Comparison of ENCODE assay signal across 1 cellular context in the genomic region with DNA sequence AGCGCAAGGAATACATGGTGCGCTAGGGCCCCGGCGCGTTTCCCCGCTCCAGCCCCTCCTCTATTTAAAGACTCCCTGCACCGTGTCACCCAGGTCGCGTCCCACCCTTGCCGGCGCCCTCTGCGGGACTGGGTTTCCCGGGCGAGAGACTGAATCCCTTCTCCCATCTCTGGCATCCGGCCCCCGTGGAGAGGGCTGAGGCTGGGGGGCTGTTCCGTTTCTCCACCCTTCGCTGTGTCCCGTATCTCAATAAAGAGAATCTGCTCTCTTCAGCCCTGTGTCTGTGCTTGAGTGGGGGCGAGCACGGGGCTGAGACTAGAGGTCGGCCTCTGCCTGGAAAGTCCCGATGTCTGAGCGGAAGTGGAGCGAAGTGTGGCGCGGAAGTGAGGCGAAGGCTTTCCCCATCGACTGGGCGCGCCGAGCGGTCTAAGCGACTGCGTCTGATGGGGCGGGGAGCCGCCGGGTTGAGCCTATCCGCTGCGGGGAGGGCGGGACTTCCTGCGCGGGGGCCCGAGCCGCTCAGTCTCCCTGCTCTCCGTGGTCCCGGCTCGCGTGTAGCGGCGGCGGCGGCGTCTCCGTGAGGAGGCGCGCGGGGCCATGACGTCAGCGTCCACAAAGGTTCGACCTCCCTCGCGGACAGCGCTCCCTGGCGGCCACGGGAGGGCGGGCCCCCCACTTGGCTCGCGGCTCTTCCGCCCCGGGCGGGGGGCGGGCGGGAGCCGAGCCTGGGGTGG.
TF ChIP-seq lines count a peak whose summit lies in the region.

No MANE protein-coding gene starts in this region.

TF ChIP-seq in HepG2, 621 proteins besides CTCF, POLR2A, EP300 and RAD21 (continued from another document and continues in another):
- TF ChIP-seq SOX13 (IDR thresholded peaks at IDR 0.05) (no peak), SOX13 (CRISPR knock-in tag; conservative IDR thresholded peaks at IDR 0.05 in 1 of 2, IDR thresholded peaks at IDR 0.05 in 1 of 2) (no peak; a peak in 1 of 4 replicates), ZBTB7A (CRISPR knock-in tag; IDR thresholded peaks at IDR 0.05) (peak; percentile 56), NR2F6 (IDR thresholded peaks at IDR 0.05) (no peak), NR2F6 (CRISPR knock-in tag; IDR thresholded peaks at IDR 0.05) (peak; percentile 55; the same call in 1 of the 2 replicates), HMG20B (CRISPR knock-in tag; conservative IDR thresholded peaks at IDR 0.05) (no peak), MAFK (conservative IDR thresholded peaks at IDR 0.05 in 1 of 2, IDR thresholded peaks at IDR 0.05 in 1 of 2; ENCODE audit: low read length in 2 of 2) (no peak), RFX3 (CRISPR knock-in tag; IDR thresholded peaks at IDR 0.05) (no peak), ZNF724P (CRISPR knock-in tag; IDR thresholded peaks at IDR 0.05; ENCODE audit: borderline replicate concordance) (no peak), CENPX (CRISPR knock-in tag; IDR thresholded peaks at IDR 0.05) (no peak), PRPF4 (IDR thresholded peaks at IDR 0.05; ENCODE audit: low read depth, low read length, poor library complexity, severe bottlenecking) (no peak), ZNF224 (CRISPR knock-in tag; IDR thresholded peaks at IDR 0.05) (peak; percentile 54; the same call in 1 of the 2 replicates), ZNF574 (CRISPR knock-in tag; IDR thresholded peaks at IDR 0.05) (peak; percentile 91), TCF7L2 (IDR thresholded peaks at IDR 0.05; ENCODE audit: low read depth, low read length) (no peak), ZMYM4 (CRISPR knock-in tag; IDR thresholded peaks at IDR 0.05) (peak; percentile 70; the same call in 1 of the 2 replicates), ZBTB46 (CRISPR knock-in tag; IDR thresholded peaks at IDR 0.05; ENCODE audit: borderline replicate concordance) (no peak), SIN3B (IDR thresholded peaks at IDR 0.05; ENCODE audit: low read length) (no peak; the same call in 1 of the 2 replicates), ZNF10 (CRISPR knock-in tag; IDR thresholded peaks at IDR 0.05; ENCODE audit: borderline replicate concordance, low read depth) (no peak), ZNF484 (CRISPR knock-in tag; IDR thresholded peaks at IDR 0.05; ENCODE audit: borderline replicate concordance, low read depth) (no peak), ZNF607 (CRISPR knock-in tag; IDR thresholded peaks at IDR 0.05; ENCODE audit: borderline replicate concordance) (peak; percentile 60), ASH2L (IDR thresholded peaks at IDR 0.05; ENCODE audit: insufficient read length, low read depth, low read length) (peak; percentile 75), GATA4 (IDR thresholded peaks at IDR 0.05; ENCODE audit: borderline replicate concordance, low read depth) (no peak), ZNF772 (CRISPR knock-in tag; IDR thresholded peaks at IDR 0.05) (peak; percentile 19; the same call in 1 of the 2 replicates), ZFY (CRISPR knock-in tag; IDR thresholded peaks at IDR 0.05) (0 out of 2 replicates have a peak, but pooled peaks have one; percentile 51), PCBP1 (IDR thresholded peaks at IDR 0.05; ENCODE audit: borderline replicate concordance, low read depth, low read length) (no peak), ZNF430 (CRISPR knock-in tag; IDR thresholded peaks at IDR 0.05) (peak; percentile 85), MLLT10 (CRISPR knock-in tag; IDR thresholded peaks at IDR 0.05) (no peak), ZNF512B (CRISPR knock-in tag; IDR thresholded peaks at IDR 0.05; ENCODE audit: borderline replicate concordance) (no peak), DBP (CRISPR knock-in tag; IDR thresholded peaks at IDR 0.05; ENCODE audit: not compliant biosample characterization) (no peak), ZEB1 (IDR thresholded peaks at IDR 0.05; ENCODE audit: insufficient replicate concordance, low read depth) (no peak), HNRNPLL (IDR thresholded peaks at IDR 0.05; ENCODE audit: low read depth, low read length, poor library complexity, severe bottlenecking) (peak; percentile 66), ZNF678 (CRISPR knock-in tag; IDR thresholded peaks at IDR 0.05) (no peak), SAP130 (CRISPR knock-in tag; IDR thresholded peaks at IDR 0.05; ENCODE audit: low read depth) (peak; percentile 91), ZNF281 (CRISPR knock-in tag; IDR thresholded peaks at IDR 0.05; ENCODE audit: borderline replicate concordance) (no peak), ZNF234 (CRISPR knock-in tag; conservative IDR thresholded peaks at IDR 0.05) (no peak), ZFAT (CRISPR knock-in tag; conservative IDR thresholded peaks at IDR 0.05) (no peak), SNAI1 (CRISPR knock-in tag; IDR thresholded peaks at IDR 0.05; ENCODE audit: borderline replicate concordance) (no peak), GTF2F1 (IDR thresholded peaks at IDR 0.05; ENCODE audit: low read length) (0 out of 2 replicates have a peak, but pooled peaks have one; percentile 27), MYNN (CRISPR knock-in tag; IDR thresholded peaks at IDR 0.05; ENCODE audit: low read depth) (no peak), RELA (CRISPR knock-in tag; IDR thresholded peaks at IDR 0.05) (peak; percentile 77; the same call in 1 of the 2 replicates)
- TF ChIP-seq, protein P1, sequence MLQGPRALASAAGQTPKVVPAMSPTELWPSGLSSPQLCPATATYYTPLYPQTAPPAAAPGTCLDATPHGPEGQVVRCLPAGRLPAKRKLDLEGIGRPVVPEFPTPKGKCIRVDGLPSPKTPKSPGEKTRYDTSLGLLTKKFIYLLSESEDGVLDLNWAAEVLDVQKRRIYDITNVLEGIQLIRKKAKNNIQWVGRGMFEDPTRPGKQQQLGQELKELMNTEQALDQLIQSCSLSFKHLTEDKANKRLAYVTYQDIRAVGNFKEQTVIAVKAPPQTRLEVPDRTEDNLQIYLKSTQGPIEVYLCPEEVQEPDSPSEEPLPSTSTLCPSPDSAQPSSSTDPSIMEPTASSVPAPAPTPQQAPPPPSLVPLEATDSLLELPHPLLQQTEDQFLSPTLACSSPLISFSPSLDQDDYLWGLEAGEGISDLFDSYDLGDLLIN (CRISPR knock-in tag; IDR thresholded peaks at IDR 0.05; ENCODE audit: borderline replicate concordance), result no peak
- TF ChIP-seq, protein P2, sequence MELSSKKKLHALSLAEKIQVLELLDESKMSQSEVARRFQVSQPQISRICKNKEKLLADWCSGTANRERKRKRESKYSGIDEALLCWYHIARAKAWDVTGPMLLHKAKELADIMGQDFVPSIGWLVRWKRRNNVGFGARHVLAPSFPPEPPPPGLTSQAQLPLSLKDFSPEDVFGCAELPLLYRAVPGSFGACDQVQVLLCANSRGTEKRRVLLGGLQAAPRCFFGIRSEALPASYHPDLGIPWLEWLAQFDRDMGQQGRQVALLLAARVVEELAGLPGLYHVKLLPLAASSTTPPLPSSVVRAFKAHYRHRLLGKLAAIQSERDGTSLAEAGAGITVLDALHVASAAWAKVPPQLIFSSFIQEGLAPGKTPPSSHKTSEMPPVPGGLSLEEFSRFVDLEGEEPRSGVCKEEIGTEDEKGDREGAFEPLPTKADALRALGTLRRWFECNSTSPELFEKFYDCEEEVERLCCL (CRISPR knock-in tag; IDR thresholded peaks at IDR 0.05; ENCODE audit: borderline replicate concordance), result no peak
- TF ChIP-seq, protein P3, sequence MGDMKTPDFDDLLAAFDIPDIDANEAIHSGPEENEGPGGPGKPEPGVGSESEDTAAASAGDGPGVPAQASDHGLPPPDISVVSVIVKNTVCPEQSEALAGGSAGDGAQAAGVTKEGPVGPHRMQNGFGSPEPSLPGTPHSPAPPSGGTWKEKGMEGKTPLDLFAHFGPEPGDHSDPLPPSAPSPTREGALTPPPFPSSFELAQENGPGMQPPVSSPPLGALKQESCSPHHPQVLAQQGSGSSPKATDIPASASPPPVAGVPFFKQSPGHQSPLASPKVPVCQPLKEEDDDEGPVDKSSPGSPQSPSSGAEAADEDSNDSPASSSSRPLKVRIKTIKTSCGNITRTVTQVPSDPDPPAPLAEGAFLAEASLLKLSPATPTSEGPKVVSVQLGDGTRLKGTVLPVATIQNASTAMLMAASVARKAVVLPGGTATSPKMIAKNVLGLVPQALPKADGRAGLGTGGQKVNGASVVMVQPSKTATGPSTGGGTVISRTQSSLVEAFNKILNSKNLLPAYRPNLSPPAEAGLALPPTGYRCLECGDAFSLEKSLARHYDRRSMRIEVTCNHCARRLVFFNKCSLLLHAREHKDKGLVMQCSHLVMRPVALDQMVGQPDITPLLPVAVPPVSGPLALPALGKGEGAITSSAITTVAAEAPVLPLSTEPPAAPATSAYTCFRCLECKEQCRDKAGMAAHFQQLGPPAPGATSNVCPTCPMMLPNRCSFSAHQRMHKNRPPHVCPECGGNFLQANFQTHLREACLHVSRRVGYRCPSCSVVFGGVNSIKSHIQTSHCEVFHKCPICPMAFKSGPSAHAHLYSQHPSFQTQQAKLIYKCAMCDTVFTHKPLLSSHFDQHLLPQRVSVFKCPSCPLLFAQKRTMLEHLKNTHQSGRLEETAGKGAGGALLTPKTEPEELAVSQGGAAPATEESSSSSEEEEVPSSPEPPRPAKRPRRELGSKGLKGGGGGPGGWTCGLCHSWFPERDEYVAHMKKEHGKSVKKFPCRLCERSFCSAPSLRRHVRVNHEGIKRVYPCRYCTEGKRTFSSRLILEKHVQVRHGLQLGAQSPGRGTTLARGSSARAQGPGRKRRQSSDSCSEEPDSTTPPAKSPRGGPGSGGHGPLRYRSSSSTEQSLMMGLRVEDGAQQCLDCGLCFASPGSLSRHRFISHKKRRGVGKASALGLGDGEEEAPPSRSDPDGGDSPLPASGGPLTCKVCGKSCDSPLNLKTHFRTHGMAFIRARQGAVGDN (CRISPR knock-in tag; IDR thresholded peaks at IDR 0.05), result peak; percentile 94
